Comparison of ENCODE assay signal across 10 cellular contexts in the genomic region with DNA sequence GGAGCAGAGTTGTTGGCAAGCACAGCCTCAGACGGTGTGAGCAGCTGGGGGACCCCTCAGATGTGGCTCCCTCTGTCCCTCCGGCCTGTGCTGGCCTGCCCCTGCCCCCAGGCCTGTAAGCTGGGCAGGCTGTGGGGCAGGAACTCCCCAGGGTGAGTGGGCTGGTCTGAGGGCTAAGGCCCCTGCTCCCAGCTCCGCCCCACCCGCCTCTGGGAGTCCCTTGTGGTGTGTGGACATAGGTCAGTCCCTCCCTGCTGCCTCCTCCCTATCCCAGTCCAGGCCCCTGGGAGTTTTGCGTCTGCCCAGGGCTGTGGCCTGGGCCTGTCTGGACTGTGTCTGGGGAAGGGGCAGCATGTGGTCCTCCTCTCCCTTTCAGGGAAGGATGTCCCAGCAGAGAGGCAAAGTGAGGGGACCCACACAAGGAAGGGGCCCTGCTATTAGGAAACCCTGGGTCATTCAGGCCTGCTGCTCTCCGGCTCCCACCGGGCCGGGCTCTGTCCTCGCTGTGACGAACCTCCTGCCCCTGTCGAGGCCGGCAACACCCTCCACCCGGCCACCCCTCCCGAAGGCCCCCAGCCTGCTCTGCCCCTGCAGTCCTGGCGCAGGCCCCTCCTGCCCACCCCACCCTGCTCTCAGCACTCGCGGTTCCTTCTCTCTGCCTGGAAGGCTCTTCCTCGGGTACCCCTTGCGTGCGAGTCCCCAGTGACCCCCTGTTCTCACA. TPM values are rescaled to one million over a fixed set of nuclear protein-coding genes. Genes with fewer than 3 reads are reported as not detected.
DNase-seq lines count a peak whose midpoint lies in the region; ATAC-seq and TF ChIP-seq lines count a peak whose summit lies in the region.
"Had no signal": no experiment of that assay in that cellular context is flagged by ENCODE, and none has a peak within 500 bp of the region (broad histone marks: within the 10 kb centered on the region; RNA-seq: fewer than 3 reads in every experiment).

No MANE protein-coding gene starts in this region.

- no peak overlapping the region for H2AFZ ChIP-seq in HCT116 (ENCODE audit: low read depth, low read length, poor library complexity, severe bottlenecking)

- H3K4me3 ChIP-seq in HCT116 (replicated peaks in 1 of 2; ENCODE audit: low read depth in 1 of 2, low read length in 2 of 2) (no peak overlapping the region), liver (ENCODE audit: low read depth in 1 of 3, low read length in 3 of 3) (peak overlapping the region; percentile 59 to 63 (median 62)), stomach (peak overlapping the region in 1 of 4 donors; percentile 11)

- POLR2A ChIA-PET in HCT116 (lab: Charles Lee), result interaction anchor here (1.7 kb wide), 1 partner anchor 22 kb away, joined by 3 read pairs; no protein-coding TSS in a partner anchor

- H3K9ac ChIP-seq in HCT116 (ENCODE audit: low read length) (peak overlapping the region; percentile 88), liver (ENCODE audit: low read depth in 1 of 2, low read length in 2 of 2) (peak overlapping the region in 1 of 2 donors; percentile 54)

- no peaks in the 10 kb centered on the region for H3K9me2 ChIP-seq in HCT116 (ENCODE audit: insufficient read depth)

- peaks cover 43% of the 10 kb centered on the region for H3K4me1 Mint-ChIP-seq in chondrocyte (ENCODE audit: low read depth)
- H3K4me1 Mint-ChIP-seq in effector memory CD8-positive, alpha-beta T cell (ENCODE audit: low read depth in 2 of 2), result peaks cover 0 to 5% of the 10 kb centered on the region in 2 donors

- H3K79me2 ChIP-seq in HCT116 (ENCODE audit: insufficient read depth, low read length), result peaks cover 21% of the 10 kb centered on the region; the same call in 1 of the 2 replicates

- H3K4me3 Mint-ChIP-seq in chondrocyte (ENCODE audit: unreplicated experiment), result no peak overlapping the region
- H3K4me3 Mint-ChIP-seq in effector memory CD8-positive, alpha-beta T cell, result no peak overlapping the region
- H3K4me3 Mint-ChIP-seq: T-helper 17 cell had no signal

- in situ Hi-C loops in KBM-7 (cut with MboI; ENCODE audit: low pct_unique_long_range_greater_than_20kb, low sequenced_read_pairs), result no loop called here

- H3K27ac ChIP-seq in HCT116 (ENCODE audit: low read depth, low read length) (peak overlapping the region; percentile 99), liver (ENCODE audit: low read depth in 1 of 2, low read length in 2 of 2) (peak overlapping the region; percentile 82 to 87), stomach (peak overlapping the region; percentile 90 to 96 (median 92))

- no peak for ATAC-seq in HCT116
- no peak for ATAC-seq in effector memory CD8-positive, alpha-beta T cell (replicated peaks)
- ATAC-seq: T-helper 17 cell had no signal

- TF ChIP-seq POLR2A in HCT116 (IDR thresholded peaks at IDR 0.05; ENCODE audit: borderline replicate concordance, extremely low read depth, insufficient read depth, insufficient read length) (no peak), stomach (IDR thresholded peaks at IDR 0.05) (no peak)

- H3K36me3 ChIP-seq in HCT116 (ENCODE audit: control insufficient read depth in 1 of 2, insufficient read depth in 2 of 2, low read length in 2 of 2) (no peaks in the 10 kb centered on the region), liver (ENCODE audit: control insufficient read depth in 4 of 4, insufficient read depth in 3 of 4, low read depth in 1 of 4, low read length in 3 of 4) (no peaks in the 10 kb centered on the region), stomach (no peaks in the 10 kb centered on the region)

- no peaks in the 10 kb centered on the region for H3K27me3 Mint-ChIP-seq in chondrocyte (ENCODE audit: low read depth)
- peaks cover 21 to 73% of the 10 kb centered on the region in 2 donors for H3K27me3 Mint-ChIP-seq in effector memory CD8-positive, alpha-beta T cell

- H3K27me3 ChIP-seq in HCT116 (ENCODE audit: insufficient read depth, low read length) (no peaks in the 10 kb centered on the region), liver (ENCODE audit: control insufficient read depth in 4 of 4, insufficient read depth in 4 of 4, low read length in 3 of 4) (no peaks in the 10 kb centered on the region), stomach (peaks cover 0 to 45% (median 7%) of the 10 kb centered on the region in 3 donors)

- TF ChIP-seq CTCF in HCT116 (IDR thresholded peaks at IDR 0.05 in 2 of 3, conservative IDR thresholded peaks at IDR 0.05 in 1 of 3; ENCODE audit: borderline replicate concordance in 1 of 3, insufficient read depth in 1 of 3, low read depth in 2 of 3, low read length in 2 of 3) (no peak), chondrocyte (IDR thresholded peaks at IDR 0.05) (no peak), liver (IDR thresholded peaks at IDR 0.05; ENCODE audit: low read depth, low read length, missing input control) (no peak), stomach (IDR thresholded peaks at IDR 0.05) (no peak)

- no peaks in the 10 kb centered on the region for H4K20me1 ChIP-seq in HCT116 (ENCODE audit: insufficient read depth)

- H3K9me3 ChIP-seq in HCT116 (ENCODE audit: control insufficient read depth in 1 of 2, insufficient read depth in 1 of 2, low read depth in 1 of 2, low read length in 2 of 2), result no peaks in the 10 kb centered on the region
- H3K9me3 ChIP-seq in liver (ENCODE audit: control insufficient read depth in 4 of 4, low read length in 3 of 4), result no peaks in the 10 kb centered on the region
- H3K9me3 ChIP-seq in stomach, result no peaks in the 10 kb centered on the region

- H3K4me2 ChIP-seq in HCT116 (ENCODE audit: low read length), result peak overlapping the region; percentile 99

- H3K36me3 Mint-ChIP-seq in chondrocyte (ENCODE audit: low read depth), result no peaks in the 10 kb centered on the region
- H3K36me3 Mint-ChIP-seq in effector memory CD8-positive, alpha-beta T cell (ENCODE audit: insufficient read depth), result no peaks in the 10 kb centered on the region

- no peak for TF ChIP-seq EP300 in stomach (IDR thresholded peaks at IDR 0.05)

- CTCF ChIA-PET in HCT116 (lab: Charles Lee), result no interaction called here

- no peak for TF ChIP-seq RAD21 in HCT116 (IDR thresholded peaks at IDR 0.05; ENCODE audit: low read depth)
- peak in 1 of 2 donors; percentile 43 for TF ChIP-seq RAD21 in liver (IDR thresholded peaks at IDR 0.05)

- H3K9me3 Mint-ChIP-seq in chondrocyte (ENCODE audit: low read depth), result no peaks in the 10 kb centered on the region
- no peaks in the 10 kb centered on the region for H3K9me3 Mint-ChIP-seq in effector memory CD8-positive, alpha-beta T cell

- intact Hi-C loops in HCT116 (cut with micrococcal nuclease) (loop anchor here (2.0 kb wide), 1 partner anchor 25 kb away; a partner anchor contains a TSS), stomach (cut with DNase I; ENCODE audit: low total_unique reads) (no loop called here)

- BruUV-seq in HCT116 (replicated peaks; lab: Mats Ljungman, UMichigan), result no TSS peak

- RAD21 ChIA-PET in HCT116 (lab: Charles Lee; ENCODE audit: low non-redundant PET in 1 of 2, low total read pairs in 2 of 2, uncharacterized antibody in 2 of 2, unreplicated experiment in 2 of 2), result no interaction called here

- 35% methylated on average over 20 of the region's 20 CpGs for WGBS in liver
- 23 to 45% (median 37%) methylated on average over 4 to 20 of the region's 20 CpGs for whole genome bisulfite sequencing in stomach, 5 donors

- no peak for DNase-seq in HCT116 (ENCODE audit: low read depth, low spot score)
- DNase-seq in chondrocyte (ENCODE audit: low spot score), result peak; percentile 86
- DNase-seq in stomach, result peak; percentile 72
- no peak for DNase-seq in effector memory CD8-positive, alpha-beta T cell
- no peak for DNase-seq in T-helper 9 cell
- no peak for DNase-seq in NK-92 treated with Interleukin-12 subunit alpha and Interleukin-12 subunit beta, amount 100 ng/mL, for 24 hours (lab: John Stamatoyannopoulos, UW)
- no peak for DNase-seq in KBM-7
- DNase-seq: NCI-H1048, T-helper 17 cell had no signal

- H3K27ac Mint-ChIP-seq in chondrocyte (ENCODE audit: unreplicated experiment), result peak overlapping the region; percentile 75
- H3K27ac Mint-ChIP-seq in effector memory CD8-positive, alpha-beta T cell, result no peak overlapping the region
- H3K27ac Mint-ChIP-seq: T-helper 17 cell had no signal

- peaks cover 42 to 67% of the 10 kb centered on the region in 2 experiments for H3K4me1 ChIP-seq in HCT116 (ENCODE audit: control insufficient read depth in 1 of 2, insufficient read depth in 2 of 2, low read length in 2 of 2)
- H3K4me1 ChIP-seq in liver (ENCODE audit: control insufficient read depth in 4 of 4, insufficient read depth in 4 of 4, low read length in 3 of 4), result peaks cover 27 to 72% (median 56%) of the 10 kb centered on the region in 4 donors
- peaks cover 77 to 86% (median 81%) of the 10 kb centered on the region in 4 donors for H3K4me1 ChIP-seq in stomach

RNA-seq across cellular contexts. Expression of a gene that starts 3.5 kb away (rescaled TPM):
- 50.6 TPM for total RNA-seq in HCT116 (2021; ENCODE audit: unreplicated experiment)
- 17.5 and 18.9 TPM in 2 replicates for polyA plus RNA-seq in HCT116 (2012)
- total RNA-seq in chondrocyte, result 12.5 to 27.2 TPM (median 24.3 TPM) in 3 replicates
- 10 to 100 TPM; 22.8 to 41.6 TPM for total RNA-seq in liver
- 10 to 100 TPM; 18.3 to 81.3 TPM for polyA plus RNA-seq in liver
- 10 to 100 TPM; 11.4 to 37.7 (median 21.1) TPM for total RNA-seq in stomach
- 10 to 100 TPM in 2 of 3 donors, 1 to 10 TPM in 1; 7.6 to 64.8 (median 24.8) TPM for polyA plus RNA-seq in stomach
- total RNA-seq: T-helper 17 cell had no signal

RNA-seq across cellular contexts. Expression of a gene that starts 10.9 kb away (rescaled TPM):
- total RNA-seq in HCT116 (2021; ENCODE audit: unreplicated experiment) (not detected), chondrocyte (not detected in 3 replicates), liver (under 1 TPM; 0.14 to 0.17 TPM), stomach (10 to 100 TPM in 1 of 5 donors, 1 to 10 TPM in 2, under 1 TPM in 1, not detected in 1; 0.89 to 13.6 (median 4.7) TPM)
- polyA plus RNA-seq in HCT116 (2012), result 0.06 and 0.07 TPM in 2 replicates
- polyA plus RNA-seq in liver (under 1 TPM; 0.30 to 0.31 TPM), stomach (10 to 100 TPM in 2 of 3 donors, 1 to 10 TPM in 1; 8.7 to 13.5 (median 13.3) TPM)
- total RNA-seq: T-helper 17 cell had no signal

RNA-seq across cellular contexts. Expression of a gene that starts 17.5 kb away (rescaled TPM):
- total RNA-seq in HCT116 (2021; ENCODE audit: unreplicated experiment), result 0.61 TPM
- 0.31 and 0.53 TPM in 2 replicates for polyA plus RNA-seq in HCT116 (2012)
- total RNA-seq in chondrocyte, result 0.75 to 1.4 TPM (median 1.3 TPM) in 3 replicates
- 1 to 10 TPM in 1 of 2 donors, under 1 TPM in 1; 0.19 to 1.3 TPM for total RNA-seq in liver
- 1 to 10 TPM in 1 of 2 donors, under 1 TPM in 1; 0.51 to 4.8 TPM for polyA plus RNA-seq in liver
- total RNA-seq in stomach, result 1 to 10 TPM in 2 of 5 donors, under 1 TPM in 1, not detected in 2; 0.55 to 5.2 (median 1.3) TPM
- 1 to 10 TPM in 1 of 3 donors, under 1 TPM in 2; 0.25 to 2.3 (median 0.92) TPM for polyA plus RNA-seq in stomach

RNA-seq across cellular contexts. Expression of a gene that starts 24.9 kb away (rescaled TPM):
- 131 TPM for total RNA-seq in HCT116 (2021; ENCODE audit: unreplicated experiment)
- 112 and 144 TPM in 2 replicates for polyA plus RNA-seq in HCT116 (2012)
- total RNA-seq in chondrocyte, result 69.2 to 95.3 TPM (median 75.7 TPM) in 3 replicates
- 10 to 100 TPM; 47.8 to 47.9 TPM for total RNA-seq in liver
- polyA plus RNA-seq in liver, result 100 to 1,000 TPM; 100 to 170 TPM
- total RNA-seq in stomach, result 100 to 1,000 TPM in 2 of 5 donors, 10 to 100 TPM in 3; 53.9 to 116 (median 82.9) TPM
- polyA plus RNA-seq in stomach, result 100 to 1,000 TPM; 136 to 187 (median 150) TPM

RNA-seq across cellular contexts. Expression of a gene that starts 32.9 kb away (rescaled TPM):
- total RNA-seq in HCT116 (2021; ENCODE audit: unreplicated experiment), result 173 TPM
- 125 and 138 TPM in 2 replicates for polyA plus RNA-seq in HCT116 (2012)
- total RNA-seq in chondrocyte, result 153 to 176 TPM (median 161 TPM) in 3 replicates
- 100 to 1,000 TPM in 1 of 2 donors, 10 to 100 TPM in 1; 47.3 to 170 TPM for total RNA-seq in liver
- polyA plus RNA-seq in liver, result 100 to 1,000 TPM in 1 of 2 donors, 10 to 100 TPM in 1; 46.4 to 160 TPM
- 100 to 1,000 TPM; 265 to 739 (median 422) TPM for total RNA-seq in stomach
- polyA plus RNA-seq in stomach, result 100 to 1,000 TPM in 1 of 3 donors, 10 to 100 TPM in 2; 33.4 to 166 (median 34.7) TPM

Comparison
In these comparisons a context has a peak if more than half of its experiments do, and no peak if none do; other contexts are left out.
1. DNase-seq: peak in chondrocyte (single experiment) and stomach (single experiment); none in HCT116 (single experiment), effector memory CD8-positive, alpha-beta T cell (0 of 3), T-helper 9 cell (single experiment), NK-92 treated with Interleukin-12 subunit alpha and Interleukin-12 subunit beta, amount 100 ng/mL, for 24 hours (single experiment) and KBM-7 (single experiment).
2. H3K4me3 ChIP-seq: peak in liver (3 of 3); none in HCT116 (0 of 2).
3. Peak in every context shown above with its lines, with median percentiles within 50 percentile points of each other: H3K27ac ChIP-seq.